9 cellular contexts compared by ENCODE assay signal in genomic region chr9:133955821-133956411, GRCh38. TPM values are rescaled to one million over a fixed set of nuclear protein-coding genes. Genes with fewer than 3 reads are reported as not detected.
A peak's percentile ranks its signal among the peaks of the same experiment; 100 is the strongest.
DNase-seq lines count a peak whose midpoint lies in the region; ATAC-seq and TF ChIP-seq lines count a peak whose summit lies in the region.
"Had no signal": no experiment of that assay in that cellular context is flagged by ENCODE, and none has a peak within 500 bp of the region (broad histone marks: within the 10 kb centered on the region; RNA-seq: fewer than 3 reads in every experiment).

No MANE protein-coding gene starts in this region.

- no peaks in the 10 kb centered on the region for H3K36me3 Mint-ChIP-seq in CD8-positive, alpha-beta memory T cell
- peaks cover 6% of the 10 kb centered on the region for H3K36me3 Mint-ChIP-seq in stimulated activated effector memory CD8-positive, alpha-beta T cell treated with anti-CD3 and anti-CD28 coated beads, Interleukin-12 subunit alpha, Interleukin-12 subunit beta, amount 100 ng/mL, for 72 hours

- peak overlapping the region in 6 of 7 donors; percentile 39 to 67 (median 50) for H3K4me3 Mint-ChIP-seq in CD8-positive, alpha-beta memory T cell
- peak overlapping the region; percentile 70 for H3K4me3 Mint-ChIP-seq in stimulated activated effector memory CD8-positive, alpha-beta T cell treated with anti-CD3 and anti-CD28 coated beads, Interleukin-12 subunit alpha, Interleukin-12 subunit beta, amount 100 ng/mL, for 72 hours

- H3K9me3 ChIP-seq in CD8-positive, alpha-beta memory T cell (ENCODE audit: low read length) = no peaks in the 10 kb centered on the region
- H3K9me3 ChIP-seq in HUES64 (ENCODE audit: insufficient read depth, low read depth, low read length) (no peaks in the 10 kb centered on the region), hepatocyte (ENCODE audit: low read depth) (no peaks in the 10 kb centered on the region)

- H3K9ac ChIP-seq in HUES64 (ENCODE audit: low read depth, low read length) = peak overlapping the region; percentile 56; the same call in 1 of the 2 replicates

- no peaks in the 10 kb centered on the region for H3K9me3 Mint-ChIP-seq in CD8-positive, alpha-beta memory T cell
- H3K9me3 Mint-ChIP-seq in stimulated activated effector memory CD8-positive, alpha-beta T cell treated with anti-CD3 and anti-CD28 coated beads, Interleukin-12 subunit alpha, Interleukin-12 subunit beta, amount 100 ng/mL, for 72 hours = no peaks in the 10 kb centered on the region

- 14% methylated on average over 15 of the region's 15 CpGs for WGBS in HUES64
- 18% methylated on average over 15 of the region's 15 CpGs for WGBS in hepatocyte (ENCODE audit: low lambda C conversion rate, missing lambda C conversion rate)

- peaks cover 82% of the 10 kb centered on the region for H3K79me2 ChIP-seq in hepatocyte

- H4K20me1 ChIP-seq in hepatocyte (ENCODE audit: insufficient read depth, poor library complexity, severe bottlenecking) = peaks cover 35% of the 10 kb centered on the region

- peak overlapping the region; percentile 75 for H3K4me2 ChIP-seq in hepatocyte

- no peaks in the 10 kb centered on the region for H3K27me3 ChIP-seq in CD8-positive, alpha-beta memory T cell (ENCODE audit: insufficient read depth, low read length, poor library complexity, severe bottlenecking)
- H3K27me3 ChIP-seq in HUES64 (ENCODE audit: insufficient read depth, low read length) = no peaks in the 10 kb centered on the region
- H3K27me3 ChIP-seq in hepatocyte = no peaks in the 10 kb centered on the region

- no peaks in the 10 kb centered on the region for H3K36me3 ChIP-seq in CD8-positive, alpha-beta memory T cell (ENCODE audit: insufficient read depth, low read length)
- H3K36me3 ChIP-seq in HUES64 (ENCODE audit: insufficient read depth, low read length) = no peaks in the 10 kb centered on the region
- no peaks in the 10 kb centered on the region for H3K36me3 ChIP-seq in hepatocyte (replicated peaks; ENCODE audit: insufficient read depth, low read depth)

- peaks cover 11 to 17% (median 16%) of the 10 kb centered on the region in 3 donors for H3K4me1 Mint-ChIP-seq in CD8-positive, alpha-beta memory T cell
- H3K4me1 Mint-ChIP-seq in stimulated activated effector memory CD8-positive, alpha-beta T cell treated with anti-CD3 and anti-CD28 coated beads, Interleukin-12 subunit alpha, Interleukin-12 subunit beta, amount 100 ng/mL, for 72 hours = peaks cover 40% of the 10 kb centered on the region

- peaks cover 2 to 9% of the 10 kb centered on the region in 2 donors for H3K27me3 Mint-ChIP-seq in CD8-positive, alpha-beta memory T cell

- peak; percentile 70 for ATAC-seq in stimulated activated effector memory CD8-positive, alpha-beta T cell treated with anti-CD3 and anti-CD28 coated beads, Interleukin-12 subunit alpha, Interleukin-12 subunit beta, amount 100 ng/mL, for 72 hours
- ATAC-seq in GM18858 (IDR thresholded peaks at IDR 0.05; ENCODE audit: unreplicated experiment) = no peak

- H2AFZ ChIP-seq in hepatocyte = no peak overlapping the region

- H3K4me1 ChIP-seq in CD8-positive, alpha-beta memory T cell (ENCODE audit: insufficient read depth, low read length) = no peaks in the 10 kb centered on the region
- H3K4me1 ChIP-seq in HUES64 (ENCODE audit: insufficient read depth, low read length) = peaks cover 38% of the 10 kb centered on the region
- peaks cover 40% of the 10 kb centered on the region for H3K4me1 ChIP-seq in hepatocyte (ENCODE audit: insufficient read depth)

- POLR2A ChIA-PET in CD8-positive, alpha-beta memory T cell (lab: Charles Lee) = no interaction called here

- CTCF ChIA-PET in CD8-positive, alpha-beta memory T cell (lab: Charles Lee) = interaction anchor here (1.0 to 1.7 kb wide), 2 partner anchors 38 to 162 kb away, joined by 3 to 4 read pairs; no protein-coding TSS in a partner anchor

- peak; percentile 6 for TF ChIP-seq CTCF in hepatocyte (IDR thresholded peaks at IDR 0.05; ENCODE audit: poor library complexity)

- DNase-seq in CD8-positive, alpha-beta memory T cell = peak in 1 of 5 donors; percentile 47
- DNase-seq in activated naive CD4-positive, alpha-beta T cell treated with Interleukin-2 at 50 U/mL for 16 hours = peak; percentile 26
- DNase-seq in hepatocyte (ENCODE audit: low spot score) (peak; percentile 75), DMS79 treated with DMSO at 0.1 percent for 48 hours (lab: John Stamatoyannopoulos, UW) (no peak), SW480 (ENCODE audit: low spot score) (no peak)
- no peak for DNase-seq in stimulated activated effector memory CD8-positive, alpha-beta T cell treated with anti-CD3 and anti-CD28 coated beads, Interleukin-12 subunit alpha, Interleukin-12 subunit beta, amount 100 ng/mL, for 72 hours (ENCODE audit: low spot score in 2 of 2)

- no peak overlapping the region for H3K27ac ChIP-seq in CD8-positive, alpha-beta memory T cell (ENCODE audit: low read depth, low read length)
- H3K27ac ChIP-seq in HUES64 (ENCODE audit: low read depth, low read length) = peak overlapping the region; percentile 86
- peak overlapping the region; percentile 91 for H3K27ac ChIP-seq in hepatocyte
- H3K27ac ChIP-seq: HL-60 had no signal

- H3K4me3 ChIP-seq in CD8-positive, alpha-beta memory T cell (ENCODE audit: low read length) = peak overlapping the region; percentile 28
- H3K4me3 ChIP-seq in HUES64 (ENCODE audit: low read length) (peak overlapping the region; percentile 22; the same call in 1 of the 2 replicates), hepatocyte (no peak overlapping the region)

- H3K9me2 ChIP-seq in hepatocyte (replicated peaks; ENCODE audit: insufficient read depth) = no peaks in the 10 kb centered on the region

- H3K27ac Mint-ChIP-seq in CD8-positive, alpha-beta memory T cell = peak overlapping the region in 5 of 8 donors; percentile 43 to 77 (median 69)
- H3K27ac Mint-ChIP-seq in stimulated activated effector memory CD8-positive, alpha-beta T cell treated with anti-CD3 and anti-CD28 coated beads, Interleukin-12 subunit alpha, Interleukin-12 subunit beta, amount 100 ng/mL, for 72 hours = peak overlapping the region; percentile 92

RNA-seq across cellular contexts. Expression of gene VAV2, which starts 36.2 kb away (rescaled TPM):
- 1 to 10 TPM; 6.0 to 7.6 TPM for total RNA-seq in CD8-positive, alpha-beta memory T cell
- polyA plus RNA-seq in CD8-positive, alpha-beta memory T cell = 1.1 TPM
- 17.8 TPM for polyA plus RNA-seq in HUES64 (2013, experiment 1 of 2)
- polyA plus RNA-seq in HUES64 (2013, experiment 2 of 2) = 19.9 TPM
- 22.2 and 24.9 TPM in 2 replicates for total RNA-seq in hepatocyte
- polyA plus RNA-seq in hepatocyte = 27.5 and 27.7 TPM in 2 replicates

Comparison
In these comparisons a context has a peak if more than half of its experiments do, and no peak if none do; other contexts are left out.
1. DNase-seq: peak in activated naive CD4-positive, alpha-beta T cell treated with Interleukin-2 at 50 U/mL for 16 hours (single experiment) and hepatocyte (single experiment); none in stimulated activated effector memory CD8-positive, alpha-beta T cell treated with anti-CD3 and anti-CD28 coated beads, Interleukin-12 subunit alpha, Interleukin-12 subunit beta, amount 100 ng/mL, for 72 hours (0 of 2), DMS79 treated with DMSO at 0.1 percent for 48 hours (single experiment) and SW480 (single experiment).